1 cellular context compared by ENCODE assay signal in genomic region chr19:10194500-10195198, GRCh38.
TF ChIP-seq lines count a peak whose summit lies in the region.

Gene DNMT1 (minus strand): TSS chr19:10194953. CDS start chr19:10194899, 54 bp downstream.

TF ChIP-seq in GM23338, 12 proteins besides CTCF, POLR2A, EP300 and RAD21 (continued from another document):
- no peak for TF ChIP-seq JUNB (IDR thresholded peaks at IDR 0.05; ENCODE audit: unreplicated experiment)
